In the genomic region with DNA sequence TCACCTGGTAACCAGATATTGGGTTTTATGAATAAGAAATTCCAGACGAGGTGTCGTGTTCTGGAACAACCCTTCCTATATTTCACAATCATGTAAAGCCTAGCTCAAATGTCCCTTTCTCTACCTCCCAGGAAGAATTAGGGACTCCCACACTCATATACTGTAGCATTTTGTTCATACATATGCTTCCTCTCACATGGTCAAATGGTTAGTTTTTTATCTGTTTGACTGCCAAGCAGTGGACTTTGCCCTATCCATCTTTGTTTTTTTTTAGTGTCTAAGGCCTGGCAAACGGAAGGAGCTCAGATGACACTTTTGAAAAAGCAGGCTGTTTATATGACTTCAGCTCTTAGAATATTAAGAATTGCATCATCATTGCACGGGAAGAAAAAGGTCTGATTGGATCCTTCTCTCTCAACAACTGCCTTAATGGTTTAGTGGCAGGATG, we compare ENCODE assay signal across 16 cellular contexts.
DNase-seq lines count a peak whose midpoint lies in the region; ATAC-seq and TF ChIP-seq lines count a peak whose summit lies in the region.
"Had no signal": no experiment of that assay in that cellular context is flagged by ENCODE, and none has a peak within 500 bp of the region (broad histone marks: within the 10 kb centered on the region; RNA-seq: fewer than 3 reads in every experiment).

No MANE protein-coding gene starts in this region.

- DNase-seq in HT1080 (ENCODE audit: low read depth), result peak; percentile 22
- peak; percentile 70 for DNase-seq in PC-3
- peak; percentile 39 for DNase-seq in fibroblast of mammary gland (ENCODE audit: low read depth)
- no peak for DNase-seq in right atrium auricular region (ENCODE audit: low spot score)
- no peak for DNase-seq in CD4-positive, alpha-beta memory T cell
- no peak for DNase-seq in activated naive CD8-positive, alpha-beta T cell treated with anti-CD3 and anti-CD28 coated beads for 36 hours
- DNase-seq: activated CD4-positive, alpha-beta memory T cell treated with anti-CD3 and anti-CD28 coated beads, Interleukin-2, amount 10 ng/mL, durations not matched to agents 7 days and 5 days; activated naive CD4-positive, alpha-beta T cell treated with anti-CD3 and anti-CD28 coated beads for 36 hours; hypothalamus; Kasumi-1; SW 1271; uterus had no signal

- no peak for TF ChIP-seq CTCF in PC-3 (conservative IDR thresholded peaks at IDR 0.05; ENCODE audit: low read depth, low read length)
- TF ChIP-seq CTCF in fibroblast of mammary gland (conservative IDR thresholded peaks at IDR 0.05; ENCODE audit: control insufficient read depth, insufficient read depth, low read depth, low read length), result no peak
- no peak for TF ChIP-seq CTCF in parathyroid adenoma (IDR thresholded peaks at IDR 0.05)
- no peak for TF ChIP-seq CTCF in right atrium auricular region (IDR thresholded peaks at IDR 0.05)

- peaks cover 19 to 42% (median 31%) of the 10 kb centered on the region in 4 donors for H3K4me1 Mint-ChIP-seq in CD4-positive, alpha-beta memory T cell
- H3K4me1 Mint-ChIP-seq in activated naive CD8-positive, alpha-beta T cell treated with anti-CD3 and anti-CD28 coated beads for 36 hours, result peaks cover 8% of the 10 kb centered on the region

- no peaks in the 10 kb centered on the region for H4K20me1 ChIP-seq in PC-3 (ENCODE audit: low read length)

- H3K4me3 Mint-ChIP-seq in CD4-positive, alpha-beta memory T cell, result no peak overlapping the region
- no peak overlapping the region for H3K4me3 Mint-ChIP-seq in activated naive CD8-positive, alpha-beta T cell treated with anti-CD3 and anti-CD28 coated beads for 36 hours
- H3K4me3 Mint-ChIP-seq: activated CD4-positive, alpha-beta memory T cell treated with anti-CD3 and anti-CD28 coated beads, Interleukin-2, amount 10 ng/mL, durations not matched to agents 7 days and 5 days; activated naive CD4-positive, alpha-beta T cell treated with anti-CD3 and anti-CD28 coated beads for 36 hours; GM23338 had no signal

- no peak overlapping the region for H3K9ac ChIP-seq in PC-3 (ENCODE audit: low read length)
- no peak overlapping the region for H3K9ac ChIP-seq in parathyroid adenoma

- H3K79me2 ChIP-seq in PC-3 (ENCODE audit: low read length), result no peaks in the 10 kb centered on the region
- no peaks in the 10 kb centered on the region for H3K79me2 ChIP-seq in parathyroid adenoma

- 0 out of 2 replicates have a peak overlapping the region, but pooled peaks have one; percentile 10 for H3K4me2 ChIP-seq in PC-3 (ENCODE audit: low read length)
- no peak overlapping the region for H3K4me2 ChIP-seq in parathyroid adenoma (ENCODE audit: low read length)
- H3K4me2 ChIP-seq: GM23338 had no signal

- H3K9me2 ChIP-seq in PC-3 (replicated peaks; ENCODE audit: low read length), result no peaks in the 10 kb centered on the region

- H3K27me3 Mint-ChIP-seq in CD4-positive, alpha-beta memory T cell, result no peaks in the 10 kb centered on the region
- no peaks in the 10 kb centered on the region for H3K27me3 Mint-ChIP-seq in activated naive CD8-positive, alpha-beta T cell treated with anti-CD3 and anti-CD28 coated beads for 36 hours
- H3K27me3 Mint-ChIP-seq: activated CD4-positive, alpha-beta memory T cell treated with anti-CD3 and anti-CD28 coated beads, Interleukin-2, amount 10 ng/mL, durations not matched to agents 7 days and 5 days had no signal

- peaks cover 33% of the 10 kb centered on the region for H3K4me1 ChIP-seq in PC-3 (ENCODE audit: insufficient read depth, low read length)
- H3K4me1 ChIP-seq in parathyroid adenoma, result peaks cover 39% of the 10 kb centered on the region
- no peaks in the 10 kb centered on the region for H3K4me1 ChIP-seq in right atrium auricular region
- H3K4me1 ChIP-seq in CD4-positive, alpha-beta memory T cell (ENCODE audit: insufficient read depth, low read length), result peaks cover 10% of the 10 kb centered on the region
- H3K4me1 ChIP-seq: uterus had no signal

- H3K27ac ChIP-seq in PC-3 (ENCODE audit: low read length) (peak overlapping the region; percentile 20; the same call in 1 of the 2 replicates), parathyroid adenoma (peak overlapping the region; percentile 92), right atrium auricular region (no peak overlapping the region)
- H3K27ac ChIP-seq in CD4-positive, alpha-beta memory T cell (ENCODE audit: low read depth, low read length), result no peak overlapping the region
- H3K27ac ChIP-seq: skin epidermis, uterus had no signal

- no peaks in the 10 kb centered on the region for H3K27me3 ChIP-seq in PC-3 (ENCODE audit: low read length)
- no peaks in the 10 kb centered on the region for H3K27me3 ChIP-seq in parathyroid adenoma (ENCODE audit: control insufficient read depth, insufficient read depth, low read length)
- no peaks in the 10 kb centered on the region for H3K27me3 ChIP-seq in right atrium auricular region
- no peaks in the 10 kb centered on the region for H3K27me3 ChIP-seq in CD4-positive, alpha-beta memory T cell (ENCODE audit: insufficient read depth, low read length)
- H3K27me3 ChIP-seq: uterus had no signal

- no peaks in the 10 kb centered on the region for H3F3A ChIP-seq in PC-3 (ENCODE audit: low read length, unreplicated experiment)

- BruUV-seq in PC-3 (replicated peaks; lab: Mats Ljungman, UMichigan), result no TSS peak

- intact Hi-C loops in PC-3 (cut with micrococcal nuclease), result loop anchor here (5.0 kb wide), 1 partner anchor 253 kb away; no protein-coding TSS in a partner anchor
- intact Hi-C loops in CD4-positive, alpha-beta memory T cell (cut with micrococcal nuclease), result no loop called here

- POLR2A ChIA-PET in PC-3 (lab: Charles Lee; ENCODE audit: unreplicated experiment), result interaction anchor here (0.6 kb wide), 1 partner anchor 50 kb away, joined by 4 read pairs; no protein-coding TSS in a partner anchor
- POLR2A ChIA-PET in CD4-positive, alpha-beta memory T cell (lab: Charles Lee; ENCODE audit: partially characterized antibody), result interaction anchor here (0.6 to 3.9 kb wide), 4 partner anchors 14 to 163 kb away, joined by 3 to 22 read pairs (median 4); no protein-coding TSS in a partner anchor

- no peak for ATAC-seq in PC-3
- ATAC-seq in GM18511 (IDR thresholded peaks at IDR 0.05; ENCODE audit: unreplicated experiment), result no peak
- ATAC-seq: GM23338 had no signal

- peak overlapping the region in 1 of 7 donors; percentile 12 for H3K27ac Mint-ChIP-seq in CD4-positive, alpha-beta memory T cell
- no peak overlapping the region for H3K27ac Mint-ChIP-seq in activated naive CD8-positive, alpha-beta T cell treated with anti-CD3 and anti-CD28 coated beads for 36 hours
- H3K27ac Mint-ChIP-seq: activated CD4-positive, alpha-beta memory T cell treated with anti-CD3 and anti-CD28 coated beads, Interleukin-2, amount 10 ng/mL, durations not matched to agents 7 days and 5 days; activated naive CD4-positive, alpha-beta T cell treated with anti-CD3 and anti-CD28 coated beads for 36 hours; GM23338 had no signal

- no peaks in the 10 kb centered on the region for H3K36me3 Mint-ChIP-seq in CD4-positive, alpha-beta memory T cell
- peaks cover 2% of the 10 kb centered on the region for H3K36me3 Mint-ChIP-seq in activated naive CD8-positive, alpha-beta T cell treated with anti-CD3 and anti-CD28 coated beads for 36 hours

- H3K9me3 ChIP-seq in PC-3 (ENCODE audit: low read length), result no peaks in the 10 kb centered on the region
- H3K9me3 ChIP-seq in parathyroid adenoma (ENCODE audit: control insufficient read depth, low read length), result no peaks in the 10 kb centered on the region
- H3K9me3 ChIP-seq in right atrium auricular region, result no peaks in the 10 kb centered on the region
- no peaks in the 10 kb centered on the region for H3K9me3 ChIP-seq in CD4-positive, alpha-beta memory T cell (ENCODE audit: control insufficient read depth in 1 of 2, low read length in 2 of 2)
- H3K9me3 ChIP-seq: uterus had no signal

- H3K36me3 ChIP-seq in PC-3 (ENCODE audit: low read depth, low read length) (no peaks in the 10 kb centered on the region), parathyroid adenoma (ENCODE audit: control insufficient read depth, insufficient read depth, low read length) (no peaks in the 10 kb centered on the region), right atrium auricular region (no peaks in the 10 kb centered on the region)
- no peaks in the 10 kb centered on the region for H3K36me3 ChIP-seq in CD4-positive, alpha-beta memory T cell (ENCODE audit: insufficient read depth, low read length)
- H3K36me3 ChIP-seq: uterus had no signal

- CTCF ChIA-PET in PC-3 (lab: Charles Lee), result no interaction called here
- CTCF ChIA-PET in CD4-positive, alpha-beta memory T cell (lab: Charles Lee; ENCODE audit: partially characterized antibody), result interaction anchor here (0.8 to 1.5 kb wide), 2 partner anchors 8 to 141 kb away, joined by 3 to 4 read pairs; no protein-coding TSS in a partner anchor

- H3K4me3 ChIP-seq in PC-3 (ENCODE audit: low read length) (no peak overlapping the region), fibroblast of mammary gland (ENCODE audit: control insufficient read depth, low read depth, low read length) (no peak overlapping the region), parathyroid adenoma (ENCODE audit: low read depth, low read length) (no peak overlapping the region), right atrium auricular region (no peak overlapping the region)
- no peak overlapping the region for H3K4me3 ChIP-seq in CD4-positive, alpha-beta memory T cell (ENCODE audit: low read length in 2 of 2)
- H3K4me3 ChIP-seq: GM23338, skin epidermis, uterus had no signal

- H2AFZ ChIP-seq in PC-3 (ENCODE audit: low read length) (no peak overlapping the region), parathyroid adenoma (peak overlapping the region; percentile 50)
- H2AFZ ChIP-seq: GM23338 had no signal

- peaks cover 0 to 5% (median 2%) of the 10 kb centered on the region in 8 donors for H3K9me3 Mint-ChIP-seq in CD4-positive, alpha-beta memory T cell
- H3K9me3 Mint-ChIP-seq in activated naive CD8-positive, alpha-beta T cell treated with anti-CD3 and anti-CD28 coated beads for 36 hours, result peaks cover 2% of the 10 kb centered on the region
- H3K9me3 Mint-ChIP-seq: GM23338 had no signal

Comparison
In these comparisons a context has a peak if more than half of its experiments do, and no peak if none do; other contexts are left out.
1. DNase-seq: peak in HT1080 (single experiment), PC-3 (single experiment) and fibroblast of mammary gland (single experiment); none in right atrium auricular region (single experiment), CD4-positive, alpha-beta memory T cell (0 of 5) and activated naive CD8-positive, alpha-beta T cell treated with anti-CD3 and anti-CD28 coated beads for 36 hours (single experiment).
2. H3K27ac ChIP-seq: peak in PC-3 (single experiment) and parathyroid adenoma (single experiment); none in right atrium auricular region (0 of 2) and CD4-positive, alpha-beta memory T cell (single experiment).